Comparison of ENCODE assay signal across 8 cellular contexts in the genomic region with DNA sequence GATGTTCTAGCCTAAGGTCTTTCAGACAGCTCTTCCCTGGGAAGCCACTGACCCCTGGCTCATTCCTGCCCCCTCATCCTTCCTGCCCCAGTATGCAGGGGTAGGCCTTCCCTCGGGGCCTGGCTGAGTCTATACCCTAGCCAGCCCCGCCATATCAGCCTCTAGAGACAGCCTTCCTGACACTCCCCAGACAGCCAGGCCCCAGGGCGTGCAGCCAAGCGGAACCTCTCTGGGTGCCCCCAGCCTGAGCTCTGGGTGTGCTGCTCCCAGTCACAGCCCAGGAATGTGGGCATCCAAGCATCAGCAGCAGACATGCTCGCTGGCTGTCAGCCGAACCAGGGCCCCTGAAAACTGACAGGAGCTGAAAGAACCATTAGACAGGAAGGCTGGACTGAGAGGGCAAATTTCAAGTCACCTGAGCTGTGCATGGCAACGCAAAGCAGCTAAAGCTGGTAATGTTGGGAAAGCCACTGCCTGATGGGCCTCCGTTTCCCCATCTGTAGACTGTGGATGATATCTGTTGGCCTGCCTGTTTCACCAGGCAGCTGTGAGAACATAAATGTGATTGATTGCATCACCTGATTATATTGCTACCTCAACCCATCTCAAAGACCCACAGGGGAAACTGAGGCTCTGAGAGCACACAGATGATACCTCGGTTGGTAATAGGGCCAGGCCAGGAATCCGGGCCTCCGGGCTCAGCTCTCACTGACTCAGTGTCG.
A peak's percentile ranks its signal among the peaks of the same experiment; 100 is the strongest.
DNase-seq lines count a peak whose midpoint lies in the region; ATAC-seq, FAIRE-seq and TF ChIP-seq lines count a peak whose summit lies in the region.

No MANE protein-coding gene starts in this region.

- H3K27me3 Mint-ChIP-seq in glutamatergic neuron (ENCODE audit: unreplicated experiment), result peaks cover 4% of the 10 kb centered on the region

- H3K9me3 Mint-ChIP-seq in glutamatergic neuron (ENCODE audit: unreplicated experiment), result no peaks in the 10 kb centered on the region

- no peak overlapping the region for H3K4me3 Mint-ChIP-seq in glutamatergic neuron (ENCODE audit: unreplicated experiment)

- in situ Hi-C loops in G401 (cut with HindIII; ENCODE audit: low sequenced_read_pairs), result no loop called here

- H3K36me3 Mint-ChIP-seq in glutamatergic neuron (ENCODE audit: unreplicated experiment), result no peaks in the 10 kb centered on the region

- H3K4me1 Mint-ChIP-seq in glutamatergic neuron (ENCODE audit: low read depth, unreplicated experiment), result peaks cover 5% of the 10 kb centered on the region

- H3K36me3 ChIP-seq in bronchial epithelial cell (ENCODE audit: control insufficient read depth, insufficient read depth, low read length) (no peaks in the 10 kb centered on the region), thyroid gland (no peaks in the 10 kb centered on the region)

- H3K27ac ChIP-seq in thyroid gland, result peak overlapping the region in 2 of 3 donors; percentile 65 to 73

- intact Hi-C loops in thyroid gland (cut with DNase I), result no loop called here

- 55 to 60% methylated on average over 9 of the region's 12 CpGs for WGBS in thyroid gland, 2 donors

- H3K27me3 ChIP-seq in bronchial epithelial cell (ENCODE audit: control insufficient read depth, insufficient read depth, low read length) (no peaks in the 10 kb centered on the region), thyroid gland (no peaks in the 10 kb centered on the region)

- DNase-seq in HTR-8/SVneo (ENCODE audit: insufficient read length, low spot score) (peak; percentile 95), bronchial epithelial cell (ENCODE audit: low read depth) (peak; percentile 92), left lobe of liver (ENCODE audit: low spot score) (no peak), thyroid gland (peak; percentile 55 to 70), G401 (ENCODE audit: low spot score) (no peak), glutamatergic neuron (no peak)
- DNase-seq in stimulated activated naive CD4-positive, alpha-beta T cell treated with Interleukin-2 at 50 U/mL for 16 hours (lab: John Stamatoyannopoulos, UW), result no peak
- no peak for DNase-seq in stimulated activated naive CD4-positive, alpha-beta T cell (lab: John Stamatoyannopoulos, UW)

- peaks cover 7 to 43% of the 10 kb centered on the region in 2 donors for H3K4me1 ChIP-seq in thyroid gland

- H3K27ac Mint-ChIP-seq in glutamatergic neuron (ENCODE audit: unreplicated experiment), result no peak overlapping the region

- FAIRE-seq in HTR-8/SVneo (lab: Jason Lieb, UNC) (peak; percentile 98), bronchial epithelial cell (lab: Jason Lieb, UNC) (no peak)

- H3K4me3 ChIP-seq in bronchial epithelial cell (ENCODE audit: low read depth, low read length), result no peak overlapping the region
- no peak overlapping the region for H3K4me3 ChIP-seq in thyroid gland (replicated peaks in 1 of 3)

- no peaks in the 10 kb centered on the region for H3K9me3 ChIP-seq in thyroid gland

- TF ChIP-seq POLR2A in thyroid gland (IDR thresholded peaks at IDR 0.05), result no peak

- ATAC-seq in left lobe of liver, result peak; percentile 53

- TF ChIP-seq CTCF in bronchial epithelial cell (IDR thresholded peaks at IDR 0.05; ENCODE audit: insufficient read depth, low read length, severe bottlenecking), result no peak
- no peak for TF ChIP-seq CTCF in thyroid gland (IDR thresholded peaks at IDR 0.05)
- no peak for TF ChIP-seq CTCF in glutamatergic neuron (IDR thresholded peaks at IDR 0.05; ENCODE audit: partially characterized antibody, unreplicated experiment)

Comparison
In these comparisons a context has a peak if more than half of its experiments do, and no peak if none do; other contexts are left out.
1. DNase-seq: peak in HTR-8/SVneo (single experiment), bronchial epithelial cell (single experiment) and thyroid gland (2 of 2); none in left lobe of liver (single experiment), G401 (single experiment), stimulated activated naive CD4-positive, alpha-beta T cell treated with Interleukin-2 at 50 U/mL for 16 hours (single experiment), stimulated activated naive CD4-positive, alpha-beta T cell (0 of 6) and glutamatergic neuron (single experiment).